8 cellular contexts compared by ENCODE assay signal in genomic region chr5:80181618-80182211, GRCh38.
DNase-seq lines count a peak whose midpoint lies in the region; ATAC-seq and TF ChIP-seq lines count a peak whose summit lies in the region.

No MANE protein-coding gene starts in this region.

- no peaks in the 10 kb centered on the region for H4K20me1 ChIP-seq in OCI-LY1 (ENCODE audit: insufficient read depth, low read length)

- H2AFZ ChIP-seq in OCI-LY1 (ENCODE audit: low read length), result no peak overlapping the region

- peak overlapping the region; percentile 71 for H3K9ac ChIP-seq in OCI-LY1 (ENCODE audit: low read length)

- H3K4me3 ChIP-seq in OCI-LY1 (ENCODE audit: low read depth, low read length, poor library complexity, severe bottlenecking) (peak overlapping the region; percentile 41), choroid plexus epithelial cell (ENCODE audit: low read depth, low read length) (no peak overlapping the region)

- H3K9me3 ChIP-seq in OCI-LY1 (ENCODE audit: low read length), result no peaks in the 10 kb centered on the region

- peaks cover 7% of the 10 kb centered on the region; the same call in 1 of the 2 replicates for H3F3A ChIP-seq in OCI-LY1 (ENCODE audit: insufficient read depth, low read length)

- peaks cover 20% of the 10 kb centered on the region for H3K36me3 ChIP-seq in OCI-LY1 (ENCODE audit: insufficient read depth, low read length)

- DNase-seq in SIG-M5 treated with dmso at 0.1 percent for 504 hours (lab: John Stamatoyannopoulos, UW; ENCODE audit: unreplicated experiment) (peak; percentile 55), SIG-M5 (lab: John Stamatoyannopoulos, UW) (no peak), choroid plexus epithelial cell (ENCODE audit: low read depth) (peak; percentile 27), sciatic nerve (ENCODE audit: low spot score) (no peak), OCI-M2 (lab: John Stamatoyannopoulos, UW; ENCODE audit: unreplicated experiment) (no peak), ecto neural progenitor cell (ENCODE audit: low spot score) (no peak)

- intact Hi-C loops in sciatic nerve (cut with DNase I), result no loop called here

- H3K9me2 ChIP-seq in OCI-LY1 (ENCODE audit: low read depth, low read length), result no peaks in the 10 kb centered on the region

- no peak for TF ChIP-seq CTCF in OCI-LY1 (IDR thresholded peaks at IDR 0.05; ENCODE audit: low read length)
- TF ChIP-seq CTCF in choroid plexus epithelial cell (conservative IDR thresholded peaks at IDR 0.05; ENCODE audit: low read depth, low read length), result no peak

- peak overlapping the region; percentile 99 for H3K27ac ChIP-seq in OCI-LY1 (ENCODE audit: low read depth, low read length, poor library complexity, severe bottlenecking)

- peaks cover 23% of the 10 kb centered on the region for H3K79me2 ChIP-seq in OCI-LY1 (ENCODE audit: insufficient read depth, low read length)

- no peaks in the 10 kb centered on the region for H3K27me3 ChIP-seq in OCI-LY1 (ENCODE audit: insufficient read depth, low read length)

- H3K4me2 ChIP-seq in OCI-LY1 (ENCODE audit: low read length), result peak overlapping the region; percentile 69

- H3K4me1 ChIP-seq in OCI-LY1 (ENCODE audit: insufficient read depth, low read length, severe bottlenecking), result peaks cover 87% of the 10 kb centered on the region

- ATAC-seq in sciatic nerve (peak; percentile 47), GM21529 (IDR thresholded peaks at IDR 0.05; ENCODE audit: unreplicated experiment) (no peak)

Comparison
In these comparisons a context has a peak if more than half of its experiments do, and no peak if none do; other contexts are left out.
1. DNase-seq: peak in SIG-M5 treated with dmso at 0.1 percent for 504 hours (single experiment) and choroid plexus epithelial cell (single experiment); none in SIG-M5 (single experiment), sciatic nerve (single experiment), OCI-M2 (single experiment) and ecto neural progenitor cell (single experiment).